8 cellular contexts compared by ENCODE assay signal in genomic region chr10:119165171-119166110, GRCh38. TPM values are rescaled to one million over a fixed set of nuclear protein-coding genes. Genes with fewer than 3 reads are reported as not detected.
A peak's percentile ranks its signal among the peaks of the same experiment; 100 is the strongest.
DNase-seq lines count a peak whose midpoint lies in the region; ATAC-seq, FAIRE-seq and TF ChIP-seq lines count a peak whose summit lies in the region.

Gene SFXN4 (minus strand): TSS chr10:119165714. CDS start chr10:119165647, 67 bp downstream.

- peak within 1 kb of the TSS; percentile 85 to 93 for H3K4me3 ChIP-seq in neutrophil (ENCODE audit: low read depth in 1 of 2, low read length in 1 of 2)

- H3K27me3 ChIP-seq in neutrophil = no peaks in the 10 kb centered on the region

- peak; percentile 64 for TF ChIP-seq CTCF in neutrophil (IDR thresholded peaks at IDR 0.05)

- H3K9me3 ChIP-seq in neutrophil = no peaks in the 10 kb centered on the region

- H3K36me3 ChIP-seq in neutrophil = peaks cover 33% of the 10 kb centered on the region

- peaks cover 19 to 21% of the 10 kb centered on the region in 2 experiments for H3K4me1 ChIP-seq in neutrophil (ENCODE audit: control insufficient read depth in 1 of 2, insufficient read depth in 1 of 2, low read depth in 1 of 2, low read length in 1 of 2)

- peak; percentile 61 for DNase-seq in DMS53 treated with DMSO at 0.1 percent for 48 hours (lab: John Stamatoyannopoulos, UW; ENCODE audit: unreplicated experiment)
- DNase-seq in HTR-8/SVneo (ENCODE audit: insufficient read length, low spot score) = peak; percentile 49
- peak; percentile 57 to 74 for DNase-seq in SHP77 (lab: John Stamatoyannopoulos, UW)
- peak; percentile 93 for DNase-seq in activated effector memory CD4-positive, alpha-beta T cell treated with anti-CD3 and anti-CD28 coated beads, Interleukin-2, amount 50 U/mL, for 16 hours
- peak; percentile 85 to 88 for DNase-seq in frontal cortex (ENCODE audit: low spot score in 2 of 2)
- DNase-seq in substantia nigra (lab: John Stamatoyannopoulos, UW) = peak; percentile 40 to 95 (median 81)

- FAIRE-seq in HTR-8/SVneo (lab: Jason Lieb, UNC) (no peak), frontal cortex (lab: Jason Lieb, UNC) (no peak)

- H3K27ac ChIP-seq in neutrophil (peak within 1 kb of the TSS; percentile 83), substantia nigra (ENCODE audit: low read depth, low read length, poor library complexity, severe bottlenecking) (peak within 1 kb of the TSS; percentile 96)

- ATAC-seq in GM21360 (IDR thresholded peaks at IDR 0.05; ENCODE audit: unreplicated experiment) = peak; percentile 84

RNA-seq across cellular contexts. Expression of gene SFXN4, which starts in this region (rescaled TPM):
- total RNA-seq in frontal cortex = 21.6 TPM

Comparison
In these comparisons a context has a peak if more than half of its experiments do, and no peak if none do; other contexts are left out.
1. Peak in every context shown above with its lines: DNase-seq, ATAC-seq, H3K4me3 ChIP-seq and H3K27ac ChIP-seq.